ENCODE assay signal across 8 cellular contexts in genomic region chrX:154373340-154374306, GRCh38. TPM values are rescaled to one million over a fixed set of nuclear protein-coding genes. Genes with fewer than 3 reads are reported as not detected.
DNase-seq lines count a peak whose midpoint lies in the region; ATAC-seq and TF ChIP-seq lines count a peak whose summit lies in the region.

No MANE protein-coding gene starts in this region.

- peak overlapping the region; percentile 82 for H3K4me3 Mint-ChIP-seq in activated T-helper 1 cell treated with anti-CD3 and anti-CD28 coated beads, Interleukin-12 subunit alpha, Interleukin-12 subunit beta, Interleukin-2, Interleukin-4 antibody, amounts not matched to agents 30 ng/mL and 10 ng/mL and 1 ng/mL, durations not matched to agents 14 hours and 24 hours and 36 hours
- H3K4me3 Mint-ChIP-seq in osteocyte (ENCODE audit: unreplicated experiment), result peak overlapping the region; percentile 75

- H3K4me3 ChIP-seq in gastroesophageal sphincter, result peak overlapping the region; percentile 63 to 74

- TF ChIP-seq CTCF in 22Rv1 (IDR thresholded peaks at IDR 0.05) (peak; percentile 88), gastroesophageal sphincter (IDR thresholded peaks at IDR 0.05) (peak in 2 of 4 experiments; percentile 21 to 58), osteocyte (IDR thresholded peaks at IDR 0.05) (peak; percentile 68)

- H3K9me3 Mint-ChIP-seq in activated T-helper 1 cell treated with anti-CD3 and anti-CD28 coated beads, Interleukin-12 subunit alpha, Interleukin-12 subunit beta, Interleukin-2, Interleukin-4 antibody, amounts not matched to agents 30 ng/mL and 10 ng/mL and 1 ng/mL, durations not matched to agents 14 hours and 24 hours and 36 hours, result no peaks in the 10 kb centered on the region
- H3K9me3 Mint-ChIP-seq in osteocyte (ENCODE audit: unreplicated experiment), result no peaks in the 10 kb centered on the region

- no peak for TF ChIP-seq EP300 in gastroesophageal sphincter (IDR thresholded peaks at IDR 0.05)

- H3K27ac Mint-ChIP-seq in activated T-helper 1 cell treated with anti-CD3 and anti-CD28 coated beads, Interleukin-12 subunit alpha, Interleukin-12 subunit beta, Interleukin-2, Interleukin-4 antibody, amounts not matched to agents 30 ng/mL and 10 ng/mL and 1 ng/mL, durations not matched to agents 14 hours and 24 hours and 36 hours, result peak overlapping the region; percentile 31
- H3K27ac Mint-ChIP-seq in osteocyte (ENCODE audit: unreplicated experiment), result peak overlapping the region; percentile 81

- H3K4me1 ChIP-seq in gastroesophageal sphincter, result peaks cover 0 to 48% (median 2%) of the 10 kb centered on the region in 3 donors

- H3K27ac ChIP-seq in 22Rv1, result peak overlapping the region; percentile 87
- peak overlapping the region; percentile 94 to 99 (median 96) for H3K27ac ChIP-seq in gastroesophageal sphincter

- peaks cover 0 to 12% of the 10 kb centered on the region in 2 donors for H3K36me3 ChIP-seq in gastroesophageal sphincter

- DNase-seq in ELR (ENCODE audit: low read depth) (peak; percentile 74), NCI-H146 (lab: John Stamatoyannopoulos, UW) (peak; percentile 87), osteocyte (ENCODE audit: extremely low spot score, unreplicated experiment) (no peak)
- DNase-seq in activated T-helper 1 cell treated with anti-CD3 and anti-CD28 coated beads, Interleukin-12 subunit alpha, Interleukin-12 subunit beta, Interleukin-2, Interleukin-4 antibody, amounts not matched to agents 30 ng/mL and 10 ng/mL and 1 ng/mL, durations not matched to agents 14 hours and 24 hours and 36 hours (ENCODE audit: low spot score), result no peak

- H3K27me3 Mint-ChIP-seq in activated T-helper 1 cell treated with anti-CD3 and anti-CD28 coated beads, Interleukin-12 subunit alpha, Interleukin-12 subunit beta, Interleukin-2, Interleukin-4 antibody, amounts not matched to agents 30 ng/mL and 10 ng/mL and 1 ng/mL, durations not matched to agents 14 hours and 24 hours and 36 hours (ENCODE audit: insufficient read depth), result no peaks in the 10 kb centered on the region
- H3K27me3 Mint-ChIP-seq in osteocyte (ENCODE audit: unreplicated experiment), result no peaks in the 10 kb centered on the region

- H3K36me3 Mint-ChIP-seq in activated T-helper 1 cell treated with anti-CD3 and anti-CD28 coated beads, Interleukin-12 subunit alpha, Interleukin-12 subunit beta, Interleukin-2, Interleukin-4 antibody, amounts not matched to agents 30 ng/mL and 10 ng/mL and 1 ng/mL, durations not matched to agents 14 hours and 24 hours and 36 hours (ENCODE audit: low read depth), result peaks cover 6% of the 10 kb centered on the region
- H3K36me3 Mint-ChIP-seq in osteocyte (ENCODE audit: unreplicated experiment), result peaks cover 5% of the 10 kb centered on the region

- intact Hi-C loops in activated T-helper 1 cell treated with anti-CD3 and anti-CD28 coated beads, Interleukin-12 subunit alpha, Interleukin-12 subunit beta, Interleukin-2, Interleukin-4 antibody, amounts not matched to agents 30 ng/mL and 10 ng/mL and 1 ng/mL, durations not matched to agents 14 hours and 24 hours and 36 hours (cut with micrococcal nuclease), result loop anchor here (1.0 kb wide), 1 partner anchor 161 kb away; no protein-coding TSS in a partner anchor

- peaks cover 9% of the 10 kb centered on the region for H3K4me1 Mint-ChIP-seq in activated T-helper 1 cell treated with anti-CD3 and anti-CD28 coated beads, Interleukin-12 subunit alpha, Interleukin-12 subunit beta, Interleukin-2, Interleukin-4 antibody, amounts not matched to agents 30 ng/mL and 10 ng/mL and 1 ng/mL, durations not matched to agents 14 hours and 24 hours and 36 hours (ENCODE audit: low read depth)
- H3K4me1 Mint-ChIP-seq in osteocyte (ENCODE audit: unreplicated experiment), result peaks cover 17% of the 10 kb centered on the region

- WGBS in gastroesophageal sphincter (ENCODE audit: low coverage in 1 of 2), 2 donors, result 0 to 14% methylated on average over 1 to 3 of the region's 23 CpGs

- no peaks in the 10 kb centered on the region for H3K9me3 ChIP-seq in gastroesophageal sphincter

- no peak for ATAC-seq in gastroesophageal sphincter
- no peak for ATAC-seq in GM21576 (IDR thresholded peaks at IDR 0.05; ENCODE audit: unreplicated experiment)
- no peak for ATAC-seq in GM21619 (IDR thresholded peaks at IDR 0.05; ENCODE audit: unreplicated experiment)

- H3K27me3 ChIP-seq in gastroesophageal sphincter, result no peaks in the 10 kb centered on the region

- peak in 1 of 2 donors; percentile 43 for TF ChIP-seq POLR2A in gastroesophageal sphincter (IDR thresholded peaks at IDR 0.05)

RNA-seq across cellular contexts. Expression of gene FLNA, which starts 0.8 kb away (rescaled TPM):
- total RNA-seq in activated T-helper 1 cell treated with anti-CD3 and anti-CD28 coated beads, Interleukin-12 subunit alpha, Interleukin-12 subunit beta, Interleukin-2, Interleukin-4 antibody, amounts not matched to agents 30 ng/mL and 10 ng/mL and 1 ng/mL, durations not matched to agents 14 hours and 24 hours and 36 hours, result 854 and 873 TPM in 2 replicates
- total RNA-seq in gastroesophageal sphincter (over 10,000 TPM in 1 of 4 donors, 1,000 to 10,000 TPM in 3; 7,815 to 15,318 (median 8,757) TPM), osteocyte (2,024 and 2,203 TPM in 2 replicates)

RNA-seq across cellular contexts. Expression of gene EMD, which starts 5.5 kb away (rescaled TPM):
- 83.3 and 85.5 TPM in 2 replicates for total RNA-seq in activated T-helper 1 cell treated with anti-CD3 and anti-CD28 coated beads, Interleukin-12 subunit alpha, Interleukin-12 subunit beta, Interleukin-2, Interleukin-4 antibody, amounts not matched to agents 30 ng/mL and 10 ng/mL and 1 ng/mL, durations not matched to agents 14 hours and 24 hours and 36 hours
- 10 to 100 TPM; 41.0 to 58.6 (median 50.6) TPM for total RNA-seq in gastroesophageal sphincter
- total RNA-seq in osteocyte, result 68.9 and 73.1 TPM in 2 replicates

RNA-seq across cellular contexts. Expression of gene RPL10, which starts 24.6 kb away (rescaled TPM):
- total RNA-seq in activated T-helper 1 cell treated with anti-CD3 and anti-CD28 coated beads, Interleukin-12 subunit alpha, Interleukin-12 subunit beta, Interleukin-2, Interleukin-4 antibody, amounts not matched to agents 30 ng/mL and 10 ng/mL and 1 ng/mL, durations not matched to agents 14 hours and 24 hours and 36 hours, result 2,208 and 2,261 TPM in 2 replicates
- total RNA-seq in gastroesophageal sphincter (1,000 to 10,000 TPM; 3,970 to 7,427 (median 5,392) TPM), osteocyte (2,857 and 2,892 TPM in 2 replicates)

RNA-seq across cellular contexts. Expression of gene DNASE1L1, which starts 35.4 kb away (rescaled TPM):
- 12.4 and 14.5 TPM in 2 replicates for total RNA-seq in activated T-helper 1 cell treated with anti-CD3 and anti-CD28 coated beads, Interleukin-12 subunit alpha, Interleukin-12 subunit beta, Interleukin-2, Interleukin-4 antibody, amounts not matched to agents 30 ng/mL and 10 ng/mL and 1 ng/mL, durations not matched to agents 14 hours and 24 hours and 36 hours
- total RNA-seq in gastroesophageal sphincter (10 to 100 TPM; 11.1 to 29.3 (median 22.3) TPM), osteocyte (27.9 and 28.1 TPM in 2 replicates)

RNA-seq across cellular contexts. Expression of gene TAFAZZIN, which starts 37.7 kb away (rescaled TPM):
- total RNA-seq in activated T-helper 1 cell treated with anti-CD3 and anti-CD28 coated beads, Interleukin-12 subunit alpha, Interleukin-12 subunit beta, Interleukin-2, Interleukin-4 antibody, amounts not matched to agents 30 ng/mL and 10 ng/mL and 1 ng/mL, durations not matched to agents 14 hours and 24 hours and 36 hours, result 65.2 and 69.2 TPM in 2 replicates
- total RNA-seq in gastroesophageal sphincter (10 to 100 TPM; 11.7 to 54.5 (median 24.4) TPM), osteocyte (46.2 and 47.3 TPM in 2 replicates)

Comparison
In these comparisons a context has a peak if more than half of its experiments do, and no peak if none do; other contexts are left out.
1. DNase-seq: peak in ELR (single experiment) and NCI-H146 (single experiment); none in activated T-helper 1 cell treated with anti-CD3 and anti-CD28 coated beads, Interleukin-12 subunit alpha, Interleukin-12 subunit beta, Interleukin-2, Interleukin-4 antibody, amounts not matched to agents 30 ng/mL and 10 ng/mL and 1 ng/mL, durations not matched to agents 14 hours and 24 hours and 36 hours (single experiment) and osteocyte (single experiment).